26 cellular contexts compared by ENCODE assay signal in genomic region chr1:183291216-183291762, GRCh38.
DNase-seq lines count a peak whose midpoint lies in the region; ATAC-seq, FAIRE-seq and TF ChIP-seq lines count a peak whose summit lies in the region.
"Had no signal": no experiment of that assay in that cellular context is flagged by ENCODE, and none has a peak within 500 bp of the region (broad histone marks: within the 10 kb centered on the region; RNA-seq: fewer than 3 reads in every experiment).

No MANE protein-coding gene starts in this region.

- POLR2A ChIA-PET in H1 (lab: Charles Lee; ENCODE audit: partially characterized antibody), result interaction anchor here (1.0 kb wide), 1 partner anchor 9 kb away, joined by 3 read pairs; no protein-coding TSS in a partner anchor
- POLR2A ChIA-PET in CD8-positive, alpha-beta T cell (lab: Charles Lee), result no interaction called here
- POLR2A ChIA-PET in A673 (lab: Charles Lee; ENCODE audit: low non-redundant PET), result interaction anchor here (0.6 kb wide), 1 partner anchor 28 kb away, joined by 3 read pairs; no protein-coding TSS in a partner anchor

- H3K27me3 ChIP-seq in left ventricle myocardium inferior (ENCODE audit: low read depth) (no peaks in the 10 kb centered on the region), heart left ventricle (no peaks in the 10 kb centered on the region), H1 (replicated peaks in 1 of 4; ENCODE audit: control insufficient read depth in 3 of 4, extremely low read depth in 1 of 4, insufficient read depth in 3 of 4, low read length in 3 of 4) (no peaks in the 10 kb centered on the region), osteoblast (ENCODE audit: insufficient read depth, low read length) (no peaks in the 10 kb centered on the region), vagina (no peaks in the 10 kb centered on the region), A673 (replicated peaks; ENCODE audit: insufficient read depth, low read depth, low read length, poor library complexity) (no peaks in the 10 kb centered on the region)
- H3K27me3 ChIP-seq in CD8-positive, alpha-beta T cell (ENCODE audit: insufficient read depth, low read length), result no peaks in the 10 kb centered on the region
- H3K27me3 ChIP-seq: BLaER1, esophagus squamous epithelium, tibial nerve had no signal

- no peak for FAIRE-seq in H1 (lab: Jason Lieb, UNC)
- FAIRE-seq: A549, RCC 7860 had no signal

- no peaks in the 10 kb centered on the region for H3K79me2 ChIP-seq in H1 (ENCODE audit: control insufficient read depth in 1 of 2, insufficient read depth in 2 of 2, low read length in 2 of 2)
- no peaks in the 10 kb centered on the region for H3K79me2 ChIP-seq in osteoblast (ENCODE audit: insufficient read depth, low read length)

- no peak overlapping the region for H2BK5ac ChIP-seq in H1 (ENCODE audit: low read depth, low read length)

- no peak for TF ChIP-seq RAD21 in H1 (IDR thresholded peaks at IDR 0.05 in 1 of 2, conservative IDR thresholded peaks at IDR 0.05 in 1 of 2; ENCODE audit: low read depth in 2 of 2, low read length in 2 of 2)

- H3K4me1 ChIP-seq in left ventricle myocardium inferior, result peaks cover 50% of the 10 kb centered on the region
- H3K4me1 ChIP-seq in heart left ventricle, result peaks cover 0 to 50% (median 38%) of the 10 kb centered on the region in 12 donors
- H3K4me1 ChIP-seq in H1 (replicated peaks in 1 of 4; ENCODE audit: control insufficient read depth in 3 of 4, insufficient read depth in 4 of 4, low read length in 3 of 4), result peaks cover 4 to 21% (median 10%) of the 10 kb centered on the region in 4 experiments
- H3K4me1 ChIP-seq in osteoblast (ENCODE audit: insufficient read depth, low read length), result peaks cover 22% of the 10 kb centered on the region
- peaks cover 12% of the 10 kb centered on the region for H3K4me1 ChIP-seq in vagina
- no peaks in the 10 kb centered on the region for H3K4me1 ChIP-seq in CD8-positive, alpha-beta T cell (ENCODE audit: insufficient read depth, low read length)
- no peaks in the 10 kb centered on the region for H3K4me1 ChIP-seq in A673 (ENCODE audit: insufficient read depth, low read length, poor library complexity, severe bottlenecking)
- H3K4me1 ChIP-seq: A549, BLaER1 had no signal

- H3K14ac ChIP-seq in H1 (ENCODE audit: insufficient read length), result no peak overlapping the region

- intact Hi-C loops in left ventricle myocardium inferior (cut with micrococcal nuclease), result no loop called here
- intact Hi-C loops in heart left ventricle (cut with DNase I), result no loop called here
- intact Hi-C loops in vagina (cut with DNase I), result no loop called here
- intact Hi-C loops in CD8-positive, alpha-beta T cell (cut with DNase I, micrococcal nuclease), result no loop called here
- intact Hi-C loops in A673 (cut with micrococcal nuclease; ENCODE audit: unreplicated experiment), result no loop called here

- TF ChIP-seq POLR2A in heart left ventricle (IDR thresholded peaks at IDR 0.05), result no peak
- TF ChIP-seq POLR2A in H1 (IDR thresholded peaks at IDR 0.05; ENCODE audit: control extremely low read depth in 1 of 2, low read depth in 2 of 2, low read length in 2 of 2), result no peak
- TF ChIP-seq POLR2A in vagina (IDR thresholded peaks at IDR 0.05), result no peak

- no peak overlapping the region for H2BK20ac ChIP-seq in H1 (ENCODE audit: low read length)

- H3K9ac ChIP-seq in H1 (replicated peaks in 1 of 4; ENCODE audit: extremely low read depth in 1 of 4, low read depth in 3 of 4, low read length in 3 of 4), result no peak overlapping the region
- H3K9ac ChIP-seq: BLaER1 had no signal

- no peak overlapping the region for H3K4ac ChIP-seq in H1 (replicated peaks; ENCODE audit: insufficient read length, low read depth, low read length)

- H4K8ac ChIP-seq in H1 (ENCODE audit: extremely low read depth, insufficient read depth, low read length), result no peak overlapping the region

- WGBS in heart left ventricle, 4 donors, result 50 to 88% (median 86%) methylated on average over 1 to 5 of the region's 5 CpGs
- WGBS in H1 (ENCODE audit: extremely low coverage in 1 of 2, insufficient coverage in 1 of 2, insufficient read length in 1 of 2, insufficient replicate concordance in 2 of 2, low coverage in 1 of 2, low lambda C conversion rate in 2 of 2, missing lambda C conversion rate in 1 of 2), 2 experiments, result 77% methylated on average over 5 of the region's 5 CpGs; no CpG with 5 or more reads in 1 of the 2 experiments

- H3K4me1 Mint-ChIP-seq in CD8-positive, alpha-beta T cell (ENCODE audit: low read depth), result no peaks in the 10 kb centered on the region
- H3K4me1 Mint-ChIP-seq in osteocyte (ENCODE audit: unreplicated experiment), result peaks cover 18% of the 10 kb centered on the region
- H3K4me1 Mint-ChIP-seq: stimulated activated memory B cell treated with anti-CD40 and anti-IgM and Interleukin-4, amounts not matched to agents 10 μg/mL and 1 μg/mL and 100 μg/mL, for 72 hours had no signal

- peak overlapping the region; percentile 56 for H2BK120ac ChIP-seq in H1 (replicated peaks; ENCODE audit: low read depth, low read length)

- no peaks in the 10 kb centered on the region for H3K23me2 ChIP-seq in H1 (ENCODE audit: low read depth, low read length)

- H3K9me3 ChIP-seq in left ventricle myocardium inferior (replicated peaks) (no peaks in the 10 kb centered on the region), heart left ventricle (peaks cover 0 to 5% (median 0%) of the 10 kb centered on the region in 12 donors), H1 (ENCODE audit: insufficient read depth in 2 of 2, low read depth in 1 of 2, low read length in 1 of 2) (no peaks in the 10 kb centered on the region), osteoblast (ENCODE audit: low read depth, low read length) (no peaks in the 10 kb centered on the region), vagina (no peaks in the 10 kb centered on the region), A673 (ENCODE audit: low read depth, low read length, poor library complexity, severe bottlenecking) (no peaks in the 10 kb centered on the region)
- H3K9me3 ChIP-seq in CD8-positive, alpha-beta T cell (ENCODE audit: low read length), result no peaks in the 10 kb centered on the region
- H3K9me3 ChIP-seq: A549, BLaER1, Caco-2, esophagus squamous epithelium, tibial nerve had no signal

- DNase-seq in left ventricle myocardium inferior, result no peak
- DNase-seq in heart left ventricle, result no peak
- no peak for DNase-seq in H1 (ENCODE audit: low read depth in 1 of 2, low spot score in 2 of 2)
- DNase-seq in osteoblast (ENCODE audit: insufficient read length, low spot score, missing footprints), result no peak
- no peak for DNase-seq in vagina (ENCODE audit: extremely low spot score in 2 of 2)
- no peak for DNase-seq in CD8-positive, alpha-beta T cell
- no peak for DNase-seq in osteocyte (ENCODE audit: extremely low spot score, unreplicated experiment)
- no peak for DNase-seq in A673 (ENCODE audit: low spot score)
- DNase-seq: activated CD4-positive, alpha-beta T cell treated with anti-CD3 and anti-CD28 coated beads for 48 hours; activated naive CD4-positive, alpha-beta T cell treated with anti-CD3 and anti-CD28 coated beads, Interleukin-2, amount 50 U/mL, for 16 hours; activated T-cell treated with anti-CD3 and anti-CD28 coated beads, Interleukin-2, amount 50 U/mL, for 72 hours; Caco-2; DND-41; effector CD8-positive, alpha-beta T cell; esophagus squamous epithelium; NCI-H1436; NCI-H524 treated with DMSO at 0.1 percent for 48 hours; posterior cingulate gyrus; stimulated activated CD4-positive, alpha-beta T cell treated with anti-CD3 and anti-CD28 coated beads, Interleukin-2, amount 100 ng/mL, for 24 hours; T-helper 2 cell had no signal

- H3K4me2 ChIP-seq in H1 (ENCODE audit: insufficient read depth in 1 of 2, low read depth in 2 of 2, low read length in 2 of 2) (no peak overlapping the region), osteoblast (ENCODE audit: insufficient read depth, low read length) (peak overlapping the region; percentile 49)
- H3K4me2 ChIP-seq: A549, BLaER1 had no signal

- TF ChIP-seq EP300 in H1 (IDR thresholded peaks at IDR 0.05; ENCODE audit: borderline replicate concordance in 1 of 2, low read depth in 2 of 2, low read length in 2 of 2), result no peak

- H2AFZ ChIP-seq in H1 (ENCODE audit: low read length) (no peak overlapping the region), osteoblast (ENCODE audit: low read length) (peak overlapping the region; percentile 38)

- no peaks in the 10 kb centered on the region for H3K9me3 Mint-ChIP-seq in CD8-positive, alpha-beta T cell
- no peaks in the 10 kb centered on the region for H3K9me3 Mint-ChIP-seq in osteocyte (ENCODE audit: unreplicated experiment)
- H3K9me3 Mint-ChIP-seq: activated T-cell treated with anti-CD3 and anti-CD28 coated beads, Interleukin-2, amount 50 U/mL, for 72 hours; stimulated activated memory B cell treated with anti-CD40 and anti-IgM and Interleukin-4, amounts not matched to agents 10 μg/mL and 1 μg/mL and 100 μg/mL, for 72 hours had no signal

- no peak overlapping the region for H3K27ac Mint-ChIP-seq in CD8-positive, alpha-beta T cell
- no peak overlapping the region for H3K27ac Mint-ChIP-seq in osteocyte (ENCODE audit: unreplicated experiment)
- H3K27ac Mint-ChIP-seq: activated T-cell treated with anti-CD3 and anti-CD28 coated beads, Interleukin-2, amount 50 U/mL, for 72 hours; stimulated activated memory B cell treated with anti-CD40 and anti-IgM and Interleukin-4, amounts not matched to agents 10 μg/mL and 1 μg/mL and 100 μg/mL, for 72 hours had no signal

- H4K5ac ChIP-seq in H1 (ENCODE audit: insufficient read length, low read depth, low read length), result no peak overlapping the region

- no peaks in the 10 kb centered on the region for H3K36me3 ChIP-seq in left ventricle myocardium inferior
- H3K36me3 ChIP-seq in heart left ventricle, result no peaks in the 10 kb centered on the region
- H3K36me3 ChIP-seq in H1 (ENCODE audit: control insufficient read depth in 2 of 4, insufficient read depth in 4 of 4, low read length in 3 of 4), result no peaks in the 10 kb centered on the region
- H3K36me3 ChIP-seq in osteoblast (ENCODE audit: insufficient read depth, low read length), result no peaks in the 10 kb centered on the region
- no peaks in the 10 kb centered on the region for H3K36me3 ChIP-seq in vagina
- no peaks in the 10 kb centered on the region for H3K36me3 ChIP-seq in CD8-positive, alpha-beta T cell (ENCODE audit: insufficient read depth, low read length)
- no peaks in the 10 kb centered on the region for H3K36me3 ChIP-seq in A673 (ENCODE audit: insufficient read depth, low read length, poor library complexity, severe bottlenecking)
- H3K36me3 ChIP-seq: BLaER1, esophagus squamous epithelium, tibial nerve had no signal

- TF ChIP-seq CTCF in left ventricle myocardium inferior (IDR thresholded peaks at IDR 0.05; ENCODE audit: borderline replicate concordance) (no peak), heart left ventricle (IDR thresholded peaks at IDR 0.05) (no peak), H1 (IDR thresholded peaks at IDR 0.05; ENCODE audit: control extremely low read depth in 1 of 3, insufficient read depth in 1 of 3, low read depth in 1 of 3, low read length in 3 of 3) (no peak), osteoblast (IDR thresholded peaks at IDR 0.05; ENCODE audit: extremely low read depth, low read depth, low read length) (no peak), vagina (IDR thresholded peaks at IDR 0.05) (no peak), osteocyte (IDR thresholded peaks at IDR 0.05) (no peak), A673 (conservative IDR thresholded peaks at IDR 0.05; ENCODE audit: low read depth, low read length) (no peak)
- no peak for TF ChIP-seq CTCF in CD8-positive, alpha-beta T cell (IDR thresholded peaks at IDR 0.05)

- H3K18ac ChIP-seq in H1 (ENCODE audit: extremely low read depth, low read length), result no peak overlapping the region; the same call in 1 of the 2 replicates

- peak overlapping the region; percentile 11; the same call in 1 of the 2 replicates for H2BK12ac ChIP-seq in H1 (ENCODE audit: low read depth, low read length)

- peaks cover 2% of the 10 kb centered on the region for H3K27me3 Mint-ChIP-seq in CD8-positive, alpha-beta T cell (ENCODE audit: low read depth)
- H3K27me3 Mint-ChIP-seq in osteocyte (ENCODE audit: unreplicated experiment), result peaks cover 2% of the 10 kb centered on the region

- H2AK5ac ChIP-seq in H1 (ENCODE audit: low read depth, low read length), result no peak overlapping the region

- peak overlapping the region; percentile 56 for H3K27ac ChIP-seq in left ventricle myocardium inferior (replicated peaks)
- H3K27ac ChIP-seq in heart left ventricle, result peak overlapping the region in 6 of 12 donors; percentile 30 to 68 (median 55)
- no peak overlapping the region for H3K27ac ChIP-seq in H1 (ENCODE audit: low read depth, low read length)
- H3K27ac ChIP-seq in osteoblast (ENCODE audit: low read depth, low read length), result peak overlapping the region; percentile 86
- peak overlapping the region; percentile 24 for H3K27ac ChIP-seq in vagina
- no peak overlapping the region for H3K27ac ChIP-seq in CD8-positive, alpha-beta T cell (ENCODE audit: low read depth, low read length)
- no peak overlapping the region for H3K27ac ChIP-seq in A673 (ENCODE audit: low read depth, low read length, poor library complexity, severe bottlenecking)
- H3K27ac ChIP-seq: A549, BLaER1 had no signal

- H3K23ac ChIP-seq in H1 (ENCODE audit: insufficient read length), result no peak overlapping the region

- no TSS peak for BruUV-seq in A673 (replicated peaks; lab: Mats Ljungman, UMichigan)

- CTCF ChIA-PET in H1 (lab: Charles Lee; ENCODE audit: partially characterized antibody) (interaction anchor here (2.0 to 10.2 kb wide), 3 partner anchors 9 to 23 kb away, joined by 6 to 90 read pairs (median 35); no protein-coding TSS in a partner anchor), A673 (lab: Charles Lee) (no interaction called here)
- CTCF ChIA-PET in CD8-positive, alpha-beta T cell (lab: Charles Lee), result interaction anchor here (1.1 kb wide), 1 partner anchor 9 kb away, joined by 10 read pairs; no protein-coding TSS in a partner anchor

- no peak for ATAC-seq in heart left ventricle
- no peak for ATAC-seq in CD8-positive, alpha-beta T cell
- ATAC-seq: A549; activated T-cell treated with anti-CD3 and anti-CD28 coated beads, Interleukin-2, amount 50 U/mL, for 72 hours; stimulated activated memory B cell treated with anti-CD40 and anti-IgM and Interleukin-4, amounts not matched to agents 10 μg/mL and 1 μg/mL and 100 μg/mL, for 72 hours had no signal

- no peak overlapping the region for H3K56ac ChIP-seq in H1 (replicated peaks; ENCODE audit: insufficient read length, low read depth, low read length)

- H3K4me3 ChIP-seq in left ventricle myocardium inferior (no peak overlapping the region), heart left ventricle (no peak overlapping the region), H1 (ENCODE audit: extremely low read depth in 1 of 4, insufficient read depth in 2 of 4, low read depth in 3 of 4, low read length in 4 of 4) (no peak overlapping the region), osteoblast (ENCODE audit: insufficient read depth, low read length) (no peak overlapping the region), vagina (no peak overlapping the region), A673 (ENCODE audit: low read depth, low read length, poor library complexity, severe bottlenecking) (no peak overlapping the region)
- H3K4me3 ChIP-seq in CD8-positive, alpha-beta T cell (ENCODE audit: low read depth, low read length), result no peak overlapping the region
- H3K4me3 ChIP-seq: A549, BLaER1, esophagus squamous epithelium, skin epidermis, tibial nerve had no signal

- H3K79me1 ChIP-seq in H1 (ENCODE audit: low read depth, low read length), result no peaks in the 10 kb centered on the region

- H4K20me1 ChIP-seq in H1 (replicated peaks in 1 of 2; ENCODE audit: control insufficient read depth in 1 of 2, insufficient read depth in 2 of 2, low read length in 2 of 2) (no peaks in the 10 kb centered on the region), osteoblast (ENCODE audit: insufficient read depth, low read length) (no peaks in the 10 kb centered on the region)
- H4K20me1 ChIP-seq: BLaER1 had no signal

- H2BK15ac ChIP-seq in H1 (ENCODE audit: low read length), result no peak overlapping the region

- no peaks in the 10 kb centered on the region for H3K36me3 Mint-ChIP-seq in CD8-positive, alpha-beta T cell
- H3K36me3 Mint-ChIP-seq in osteocyte (ENCODE audit: unreplicated experiment), result no peaks in the 10 kb centered on the region
- H3K36me3 Mint-ChIP-seq: stimulated activated memory B cell treated with anti-CD40 and anti-IgM and Interleukin-4, amounts not matched to agents 10 μg/mL and 1 μg/mL and 100 μg/mL, for 72 hours had no signal

- H4K91ac ChIP-seq in H1 (replicated peaks; ENCODE audit: insufficient read length, low read length), result no peak overlapping the region

- no peak overlapping the region for H3K4me3 Mint-ChIP-seq in CD8-positive, alpha-beta T cell
- no peak overlapping the region for H3K4me3 Mint-ChIP-seq in osteocyte (ENCODE audit: unreplicated experiment)
- H3K4me3 Mint-ChIP-seq: activated T-cell treated with anti-CD3 and anti-CD28 coated beads, Interleukin-2, amount 50 U/mL, for 72 hours; stimulated activated memory B cell treated with anti-CD40 and anti-IgM and Interleukin-4, amounts not matched to agents 10 μg/mL and 1 μg/mL and 100 μg/mL, for 72 hours had no signal

Comparison
In these comparisons a context has a peak if more than half of its experiments do, and no peak if none do; other contexts are left out.
1. H3K27ac ChIP-seq: peak in left ventricle myocardium inferior (single experiment), osteoblast (single experiment) and vagina (single experiment); none in H1 (single experiment), CD8-positive, alpha-beta T cell (single experiment) and A673 (single experiment).